10 cellular contexts compared by ENCODE assay signal in the genomic region with DNA sequence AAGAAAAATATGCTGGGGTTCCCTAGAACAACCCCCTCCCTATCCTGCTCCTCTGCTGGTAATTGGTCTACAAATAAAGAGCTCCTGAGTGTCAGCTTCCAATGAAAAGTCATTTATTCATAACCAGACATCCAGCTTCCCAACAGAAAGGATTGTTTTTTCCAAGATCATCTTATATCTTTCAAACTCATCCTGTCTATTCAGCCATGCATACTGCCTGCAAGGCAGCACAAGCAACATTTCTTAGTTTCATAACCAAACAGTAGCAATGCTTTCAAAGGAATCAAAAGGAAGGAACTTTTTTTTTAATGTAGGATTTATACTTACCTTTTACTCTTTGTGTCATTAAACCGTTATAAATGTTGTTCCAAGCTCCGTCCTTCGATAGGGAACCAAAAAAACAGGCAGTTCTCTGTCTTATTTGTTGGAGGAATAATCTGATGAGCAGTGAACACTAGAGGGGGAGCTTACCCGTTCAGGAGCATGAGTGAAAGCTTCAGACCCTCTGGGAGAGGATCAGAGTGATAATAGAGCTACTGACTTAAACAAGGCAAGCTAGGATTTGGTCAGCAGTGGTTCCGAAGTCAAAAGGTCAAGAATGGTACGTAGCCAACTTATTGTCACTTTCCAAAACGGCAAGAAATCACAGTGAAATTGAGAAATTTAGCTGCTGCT.
DNase-seq lines count a peak whose midpoint lies in the region; ATAC-seq, FAIRE-seq and TF ChIP-seq lines count a peak whose summit lies in the region.
"Had no signal": no experiment of that assay in that cellular context is flagged by ENCODE, and none has a peak within 500 bp of the region (broad histone marks: within the 10 kb centered on the region; RNA-seq: fewer than 3 reads in every experiment).

No MANE protein-coding gene starts in this region.

- H3K9ac ChIP-seq in GM12878 (ENCODE audit: control insufficient read depth, insufficient read depth, low read length), result no peak overlapping the region

- H3K36me3 ChIP-seq in GM12878 (ENCODE audit: control insufficient read depth in 2 of 2, insufficient read depth in 2 of 2, low read length in 1 of 2) (no peaks in the 10 kb centered on the region), left lung (no peaks in the 10 kb centered on the region), body of pancreas (replicated peaks in 1 of 2; ENCODE audit: insufficient read depth in 1 of 2, low read depth in 2 of 2) (no peaks in the 10 kb centered on the region)

- SMC1A ChIA-PET in GM12878 (lab: Charles Lee; ENCODE audit: uncharacterized antibody, unreplicated experiment), result interaction anchor here (0.6 to 1.5 kb wide), 6 partner anchors 9 to 1119 kb away, joined by 3 to 5 read pairs (median 3); no protein-coding TSS in a partner anchor

- no peak overlapping the region for H3K4me3 ChIP-seq in AG04450 (ENCODE audit: low read depth, low read length)
- H3K4me3 ChIP-seq in GM12878, result no peak overlapping the region
- no peak overlapping the region for H3K4me3 ChIP-seq in left lung
- no peak overlapping the region for H3K4me3 ChIP-seq in body of pancreas

- WGBS in GM12878 (ENCODE audit: insufficient coverage, insufficient replicate concordance, low lambda C conversion rate, missing lambda C conversion rate), result 2% methylated on average over 7 of the region's 7 CpGs
- WGBS in body of pancreas, 2 donors, result 31 to 37% methylated on average over 7 of the region's 7 CpGs

- no peaks in the 10 kb centered on the region for H3K79me2 ChIP-seq in GM12878 (ENCODE audit: control insufficient read depth, insufficient read depth, low read length)

- H2AFZ ChIP-seq in GM12878 (ENCODE audit: control insufficient read depth, low read depth, low read length), result no peak overlapping the region

- RAD21 ChIA-PET in GM12878 (lab: Charles Lee; ENCODE audit: unreplicated experiment), result interaction anchor here (1.0 to 1.2 kb wide), 3 partner anchors 10 to 1113 kb away, joined by 3 read pairs; no protein-coding TSS in a partner anchor

- POLR2A ChIA-PET in AG04450 (lab: Yijun Ruan, JAX), result interaction anchor here (1.0 kb wide), 1 partner anchor 504 kb away, joined by 3 read pairs; no protein-coding TSS in a partner anchor
- POLR2A ChIA-PET in GM12878 (lab: Charles Lee), result no interaction called here

- H4K20me1 ChIP-seq in GM12878 (ENCODE audit: control insufficient read depth, insufficient read depth), result no peaks in the 10 kb centered on the region

- intact Hi-C loops in GM12878 (cut with micrococcal nuclease; ENCODE audit: unreplicated experiment), result no loop called here
- intact Hi-C loops in left lung (cut with DNase I), result no loop called here
- intact Hi-C loops in body of pancreas (cut with DNase I), result no loop called here

- no peak for TF ChIP-seq POLR2A in GM12878 (IDR thresholded peaks at IDR 0.05; ENCODE audit: low read depth, low read length)
- no peak for TF ChIP-seq POLR2A in body of pancreas (IDR thresholded peaks at IDR 0.05)

- no peak overlapping the region for H3K4me2 ChIP-seq in GM12878 (ENCODE audit: control insufficient read depth, insufficient read depth)

- TF ChIP-seq RAD21 in GM12878 (IDR thresholded peaks at IDR 0.05; ENCODE audit: insufficient read depth, low read depth, low read length), result peak; percentile 21; the same call in 1 of the 2 replicates

- peak; percentile 50 for ATAC-seq in GM12878
- ATAC-seq in left lung, result peak; percentile 56
- ATAC-seq in HG03457 (IDR thresholded peaks at IDR 0.05; ENCODE audit: unreplicated experiment), result no peak
- ATAC-seq in body of pancreas, result no peak
- ATAC-seq: activated CD4-positive, alpha-beta T cell treated with anti-CD3 and anti-CD28 coated beads for 36 hours had no signal

- H3K4me1 ChIP-seq in GM12878 (ENCODE audit: control insufficient read depth, insufficient read depth, low read length) (no peaks in the 10 kb centered on the region), left lung (no peaks in the 10 kb centered on the region), body of pancreas (no peaks in the 10 kb centered on the region)

- FAIRE-seq in HTR-8/SVneo (lab: Jason Lieb, UNC), result no peak
- FAIRE-seq in GM12878 (lab: Jason Lieb, UNC), result no peak

- H3K27ac ChIP-seq in AG04450 (ENCODE audit: low read depth, low read length) (no peak overlapping the region), GM12878 (ENCODE audit: control insufficient read depth, insufficient read depth) (no peak overlapping the region), left lung (no peak overlapping the region), body of pancreas (no peak overlapping the region)

- BruUV-seq in GM12878 (replicated peaks; lab: Mats Ljungman, UMichigan), result no TSS peak

- TF ChIP-seq CTCF in AG04450 (IDR thresholded peaks at IDR 0.05; ENCODE audit: low read depth, low read length) (peak; percentile 67), GM12878 (IDR thresholded peaks at IDR 0.05 in 2 of 3, conservative IDR thresholded peaks at IDR 0.05 in 1 of 3; ENCODE audit: control insufficient read depth in 2 of 3, extremely low read depth in 1 of 3, insufficient read depth in 1 of 3, low read depth in 3 of 3, low read length in 3 of 3) (peak in 1 of 3 experiments; percentile 24; a peak in 1 of 6 replicates), left lung (IDR thresholded peaks at IDR 0.05) (no peak), body of pancreas (IDR thresholded peaks at IDR 0.05) (no peak)

- in situ Hi-C loops in GM12878 (cut with MboI), result no loop called here

- H3K27me3 ChIP-seq in AG04450 (ENCODE audit: control insufficient read depth, insufficient read depth, low read length) (no peaks in the 10 kb centered on the region), GM12878 (replicated peaks in 1 of 2; ENCODE audit: control insufficient read depth in 2 of 2, insufficient read depth in 2 of 2, low read length in 1 of 2) (no peaks in the 10 kb centered on the region), left lung (no peaks in the 10 kb centered on the region), body of pancreas (no peaks in the 10 kb centered on the region)

- no peak for TF ChIP-seq EP300 in GM12878 (IDR thresholded peaks at IDR 0.05; ENCODE audit: borderline replicate concordance in 1 of 2, control insufficient read depth in 1 of 2, low read depth in 2 of 2, low read length in 2 of 2)

- peak; percentile 38 for DNase-seq in AG04450 (ENCODE audit: low read depth, low spot score)
- peak; percentile 35 for DNase-seq in HTR-8/SVneo (ENCODE audit: insufficient read length, low spot score)
- DNase-seq in GM12878 (ENCODE audit: low read depth, low spot score), result no peak
- no peak for DNase-seq in left lung
- DNase-seq in stimulated activated CD4-positive, alpha-beta T cell treated with anti-CD3 and anti-CD28 coated beads, Interleukin-4, amount 100 ng/mL, for 24 hours, result no peak
- DNase-seq in body of pancreas, result no peak
- no peak for DNase-seq in NCI-H128 (lab: John Stamatoyannopoulos, UW; ENCODE audit: unreplicated experiment)
- DNase-seq: activated CD4-positive, alpha-beta T cell treated with anti-CD3 and anti-CD28 coated beads for 36 hours; GDM1 had no signal

- CTCF ChIA-PET in AG04450 (lab: Charles Lee) (interaction anchor here (0.6 to 2.3 kb wide), 48 partner anchors 9 to 1422 kb away, joined by 3 to 24 read pairs (median 3); no protein-coding TSS in a partner anchor), GM12878 (lab: Yijun Ruan, JAX) (interaction anchor here (1.3 to 1.5 kb wide), 2 partner anchors 9 to 13 kb away, joined by 4 read pairs; no protein-coding TSS in a partner anchor)

- no peaks in the 10 kb centered on the region; the same call in 1 of the 2 replicates for H3K9me3 ChIP-seq in AG04450 (ENCODE audit: control insufficient read depth, insufficient read depth, low read length)
- H3K9me3 ChIP-seq in GM12878 (replicated peaks; ENCODE audit: control insufficient read depth, insufficient read depth, low read length), result no peaks in the 10 kb centered on the region
- H3K9me3 ChIP-seq in left lung, result no peaks in the 10 kb centered on the region
- H3K9me3 ChIP-seq in body of pancreas, result no peaks in the 10 kb centered on the region

TF ChIP-seq in GM12878, 131 proteins besides CTCF, POLR2A, EP300 and RAD21:
- TF ChIP-seq ZNF274 (IDR thresholded peaks at IDR 0.05; ENCODE audit: insufficient read depth, insufficient read length) (no peak), YBX1 (IDR thresholded peaks at IDR 0.05) (no peak), MYB (IDR thresholded peaks at IDR 0.05; ENCODE audit: borderline replicate concordance, low read depth, low read length) (no peak), HCFC1 (IDR thresholded peaks at IDR 0.05; ENCODE audit: low read length) (no peak), YY1 (IDR thresholded peaks at IDR 0.05; ENCODE audit: low read depth, low read length) (no peak), ZNF24 (IDR thresholded peaks at IDR 0.05) (no peak), TCF12 (IDR thresholded peaks at IDR 0.05; ENCODE audit: low read depth, low read length) (no peak), FOS (IDR thresholded peaks at IDR 0.05; ENCODE audit: borderline replicate concordance, extremely low read depth, insufficient read length) (no peak), STAT1 (conservative IDR thresholded peaks at IDR 0.05) (no peak), ZNF217 (IDR thresholded peaks at IDR 0.05) (no peak)
- TF ChIP-seq, protein P1, sequence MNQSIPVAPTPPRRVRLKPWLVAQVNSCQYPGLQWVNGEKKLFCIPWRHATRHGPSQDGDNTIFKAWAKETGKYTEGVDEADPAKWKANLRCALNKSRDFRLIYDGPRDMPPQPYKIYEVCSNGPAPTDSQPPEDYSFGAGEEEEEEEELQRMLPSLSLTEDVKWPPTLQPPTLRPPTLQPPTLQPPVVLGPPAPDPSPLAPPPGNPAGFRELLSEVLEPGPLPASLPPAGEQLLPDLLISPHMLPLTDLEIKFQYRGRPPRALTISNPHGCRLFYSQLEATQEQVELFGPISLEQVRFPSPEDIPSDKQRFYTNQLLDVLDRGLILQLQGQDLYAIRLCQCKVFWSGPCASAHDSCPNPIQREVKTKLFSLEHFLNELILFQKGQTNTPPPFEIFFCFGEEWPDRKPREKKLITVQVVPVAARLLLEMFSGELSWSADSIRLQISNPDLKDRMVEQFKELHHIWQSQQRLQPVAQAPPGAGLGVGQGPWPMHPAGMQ (IDR thresholded peaks at IDR 0.05; ENCODE audit: borderline replicate concordance), result no peak
- TF ChIP-seq, protein P2, sequence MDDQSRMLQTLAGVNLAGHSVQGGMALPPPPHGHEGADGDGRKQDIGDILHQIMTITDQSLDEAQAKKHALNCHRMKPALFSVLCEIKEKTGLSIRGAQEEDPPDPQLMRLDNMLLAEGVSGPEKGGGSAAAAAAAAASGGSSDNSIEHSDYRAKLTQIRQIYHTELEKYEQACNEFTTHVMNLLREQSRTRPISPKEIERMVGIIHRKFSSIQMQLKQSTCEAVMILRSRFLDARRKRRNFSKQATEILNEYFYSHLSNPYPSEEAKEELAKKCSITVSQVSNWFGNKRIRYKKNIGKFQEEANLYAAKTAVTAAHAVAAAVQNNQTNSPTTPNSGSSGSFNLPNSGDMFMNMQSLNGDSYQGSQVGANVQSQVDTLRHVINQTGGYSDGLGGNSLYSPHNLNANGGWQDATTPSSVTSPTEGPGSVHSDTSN (IDR thresholded peaks at IDR 0.05; ENCODE audit: insufficient replicate concordance, low read depth, low read length), result no peak

Comparison
In these comparisons a context has a peak if more than half of its experiments do, and no peak if none do; other contexts are left out.
1. DNase-seq: peak in AG04450 (single experiment) and HTR-8/SVneo (single experiment); none in GM12878 (single experiment), left lung (0 of 2), stimulated activated CD4-positive, alpha-beta T cell treated with anti-CD3 and anti-CD28 coated beads, Interleukin-4, amount 100 ng/mL, for 24 hours (single experiment), body of pancreas (0 of 4) and NCI-H128 (single experiment).
2. ATAC-seq: peak in GM12878 (single experiment) and left lung (single experiment); none in HG03457 (single experiment) and body of pancreas (single experiment).